In the genomic region with DNA sequence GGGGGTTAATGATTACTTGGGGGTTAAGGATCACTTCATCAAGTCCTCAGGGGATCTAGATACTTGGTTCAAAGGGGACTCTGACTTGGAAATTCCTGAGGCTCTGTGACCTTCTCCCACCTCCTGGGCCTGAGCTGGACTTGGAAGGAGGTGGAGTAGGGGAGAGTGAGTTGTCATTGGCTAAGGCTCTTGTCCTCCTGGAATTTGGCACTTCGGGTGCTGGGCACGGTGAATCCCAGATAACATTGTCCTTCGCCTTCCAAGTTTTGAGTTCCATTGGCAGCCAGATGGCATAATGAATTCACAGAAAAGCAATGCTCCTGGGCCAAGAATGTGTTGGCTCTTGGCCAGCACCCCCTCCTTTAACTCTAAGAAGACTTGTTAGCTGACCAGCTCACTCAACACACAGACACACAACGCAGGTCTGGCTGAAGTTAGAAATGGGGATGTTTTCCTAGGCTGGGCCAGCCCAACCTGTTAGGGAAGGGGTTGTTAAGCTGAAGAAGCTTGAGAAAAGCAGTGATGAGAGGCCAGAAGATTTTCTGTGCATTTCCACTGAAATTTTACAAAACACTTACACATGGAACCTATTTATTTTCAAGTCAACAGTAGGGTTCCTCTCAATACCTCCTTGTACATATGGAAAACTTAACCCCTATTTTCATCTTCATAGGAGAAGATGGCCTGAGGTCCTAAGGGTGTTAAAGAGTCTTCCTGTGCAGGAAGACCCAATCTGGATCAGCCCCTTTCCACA, we compare ENCODE assay signal across 2 cellular contexts.
TF ChIP-seq lines count a peak whose summit lies in the region.

No MANE protein-coding gene starts in this region.

TF ChIP-seq in HEK293, 187 proteins besides CTCF, POLR2A, EP300 and RAD21 (continued from another document):
- TF ChIP-seq, protein P1, sequence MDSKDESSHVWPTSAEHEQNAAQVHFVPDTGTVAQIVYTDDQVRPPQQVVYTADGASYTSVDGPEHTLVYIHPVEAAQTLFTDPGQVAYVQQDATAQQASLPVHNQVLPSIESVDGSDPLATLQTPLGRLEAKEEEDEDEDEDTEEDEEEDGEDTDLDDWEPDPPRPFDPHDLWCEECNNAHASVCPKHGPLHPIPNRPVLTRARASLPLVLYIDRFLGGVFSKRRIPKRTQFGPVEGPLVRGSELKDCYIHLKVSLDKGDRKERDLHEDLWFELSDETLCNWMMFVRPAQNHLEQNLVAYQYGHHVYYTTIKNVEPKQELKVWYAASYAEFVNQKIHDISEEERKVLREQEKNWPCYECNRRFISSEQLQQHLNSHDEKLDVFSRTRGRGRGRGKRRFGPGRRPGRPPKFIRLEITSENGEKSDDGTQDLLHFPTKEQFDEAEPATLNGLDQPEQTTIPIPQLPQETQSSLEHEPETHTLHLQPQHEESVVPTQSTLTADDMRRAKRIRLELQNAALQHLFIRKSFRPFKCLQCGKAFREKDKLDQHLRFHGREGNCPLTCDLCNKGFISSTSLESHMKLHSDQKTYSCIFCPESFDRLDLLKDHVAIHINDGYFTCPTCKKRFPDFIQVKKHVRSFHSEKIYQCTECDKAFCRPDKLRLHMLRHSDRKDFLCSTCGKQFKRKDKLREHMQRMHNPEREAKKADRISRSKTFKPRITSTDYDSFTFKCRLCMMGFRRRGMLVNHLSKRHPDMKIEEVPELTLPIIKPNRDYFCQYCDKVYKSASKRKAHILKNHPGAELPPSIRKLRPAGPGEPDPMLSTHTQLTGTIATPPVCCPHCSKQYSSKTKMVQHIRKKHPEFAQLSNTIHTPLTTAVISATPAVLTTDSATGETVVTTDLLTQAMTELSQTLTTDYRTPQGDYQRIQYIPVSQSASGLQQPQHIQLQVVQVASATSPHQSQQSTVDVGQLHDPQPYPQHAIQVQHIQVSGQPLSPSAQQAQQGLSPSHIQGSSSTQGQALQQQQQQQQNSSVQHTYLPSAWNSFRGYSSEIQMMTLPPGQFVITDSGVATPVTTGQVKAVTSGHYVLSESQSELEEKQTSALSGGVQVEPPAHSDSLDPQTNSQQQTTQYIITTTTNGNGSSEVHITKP (tag by site-specific recombination; IDR thresholded peaks at IDR 0.05) = peak; percentile 92
- no peak for TF ChIP-seq ZNF548 (tag by site-specific recombination; IDR thresholded peaks at IDR 0.05)
TF ChIP-seq in HEK293: peak in this region for 1.

TF ChIP-seq in K562, 482 proteins besides CTCF, POLR2A, EP300 and RAD21 (continued from another document):
- TF ChIP-seq, protein P2, sequence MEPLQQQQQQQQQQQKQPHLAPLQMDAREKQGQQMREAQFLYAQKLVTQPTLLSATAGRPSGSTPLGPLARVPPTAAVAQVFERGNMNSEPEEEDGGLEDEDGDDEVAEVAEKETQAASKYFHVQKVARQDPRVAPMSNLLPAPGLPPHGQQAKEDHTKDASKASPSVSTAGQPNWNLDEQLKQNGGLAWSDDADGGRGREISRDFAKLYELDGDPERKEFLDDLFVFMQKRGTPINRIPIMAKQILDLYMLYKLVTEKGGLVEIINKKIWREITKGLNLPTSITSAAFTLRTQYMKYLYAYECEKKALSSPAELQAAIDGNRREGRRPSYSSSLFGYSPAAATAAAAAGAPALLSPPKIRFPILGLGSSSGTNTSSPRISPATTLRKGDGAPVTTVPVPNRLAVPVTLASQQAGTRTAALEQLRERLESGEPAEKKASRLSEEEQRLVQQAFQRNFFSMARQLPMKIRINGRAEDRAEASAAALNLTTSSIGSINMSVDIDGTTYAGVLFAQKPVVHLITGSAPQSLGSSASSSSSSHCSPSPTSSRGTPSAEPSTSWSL (CRISPR knock-in tag; IDR thresholded peaks at IDR 0.05; ENCODE audit: borderline replicate concordance) = no peak
- no peak for TF ChIP-seq EWSR1 (IDR thresholded peaks at IDR 0.05; ENCODE audit: borderline replicate concordance, low read depth, partially characterized antibody)
- no peak for TF ChIP-seq SMARCE1 (IDR thresholded peaks at IDR 0.05)
- TF ChIP-seq ZNF239 (CRISPR knock-in tag; IDR thresholded peaks at IDR 0.05) = no peak
- TF ChIP-seq TCF7 (IDR thresholded peaks at IDR 0.05; ENCODE audit: borderline replicate concordance) = no peak
- TF ChIP-seq NFIC (IDR thresholded peaks at IDR 0.05) = peak; percentile 49
- TF ChIP-seq, protein P1 (IDR thresholded peaks at IDR 0.05; ENCODE audit: partially characterized antibody) = peak; percentile 70
